Comparison of ENCODE assay signal across 8 cellular contexts in the genomic region with DNA sequence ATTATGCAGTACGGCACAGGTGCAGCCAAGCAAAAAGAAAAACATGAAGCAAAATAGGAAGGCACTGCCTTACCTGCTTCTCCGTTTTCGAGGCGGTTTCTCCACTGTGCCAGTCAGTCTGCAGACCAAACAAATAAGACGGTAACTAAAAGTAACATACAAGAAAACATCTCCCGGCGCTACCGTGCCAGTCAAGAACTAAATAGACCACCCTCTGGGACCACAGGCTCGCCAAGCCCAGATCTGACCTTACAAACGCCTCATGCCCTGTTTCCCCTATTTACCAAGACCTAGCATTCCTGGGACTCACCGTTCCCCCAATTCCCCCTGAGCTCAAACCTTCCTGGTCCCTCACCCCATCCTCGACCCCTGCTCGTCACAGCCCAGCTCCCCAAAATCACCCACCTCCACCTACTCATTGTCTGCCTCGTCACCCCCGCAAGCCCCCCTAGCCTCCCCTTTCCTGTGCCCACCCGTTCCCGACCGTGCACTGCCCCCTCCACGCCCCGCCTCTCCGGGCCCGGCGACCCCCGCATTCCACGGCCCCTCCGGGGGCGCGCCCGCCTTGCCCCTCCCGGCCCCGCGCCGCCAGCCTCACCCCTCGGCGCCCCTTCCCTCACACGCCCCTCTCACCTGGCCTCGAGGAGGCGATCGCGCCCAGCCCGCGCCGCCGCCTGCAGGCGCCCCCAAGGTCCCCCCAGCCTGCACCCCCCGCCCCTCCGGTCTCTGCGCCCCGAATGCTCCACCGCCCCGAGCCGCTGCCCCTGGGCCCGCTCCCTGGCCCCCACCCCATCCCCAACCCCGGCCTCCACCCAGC. TPM values are rescaled to one million over a fixed set of nuclear protein-coding genes. Genes with fewer than 3 reads are reported as not detected.
DNase-seq lines count a peak whose midpoint lies in the region; ATAC-seq and TF ChIP-seq lines count a peak whose summit lies in the region.

No MANE protein-coding gene starts in this region.

- H3K27me3 Mint-ChIP-seq in CD8-positive, alpha-beta memory T cell: no peaks in the 10 kb centered on the region
- H3K27me3 Mint-ChIP-seq in MCF 10A (ENCODE audit: insufficient read depth, unreplicated experiment): no peaks in the 10 kb centered on the region
- H3K27me3 Mint-ChIP-seq in memory B cell: no peaks in the 10 kb centered on the region
- H3K27me3 Mint-ChIP-seq in type B pancreatic cell: no peaks in the 10 kb centered on the region

- peaks cover 26 to 51% (median 39%) of the 10 kb centered on the region in 3 donors for H3K4me1 Mint-ChIP-seq in CD8-positive, alpha-beta memory T cell
- H3K4me1 Mint-ChIP-seq in MCF 10A (ENCODE audit: insufficient read depth, unreplicated experiment) (peaks cover 21% of the 10 kb centered on the region), memory B cell (peaks cover 19% of the 10 kb centered on the region), type B pancreatic cell (ENCODE audit: unreplicated experiment) (peaks cover 11% of the 10 kb centered on the region)

- no peaks in the 10 kb centered on the region for H3F3A ChIP-seq in OCI-LY1 (ENCODE audit: insufficient read depth, low read length)

- intact Hi-C loops in MCF 10A (cut with micrococcal nuclease): loop anchor here (1.0 to 5.0 kb wide), 4 partner anchors 201 to 372 kb away; partner anchors contain the start of genes GOLGA1 and NR6A1

- peak overlapping the region; percentile 97 for H3K4me2 ChIP-seq in OCI-LY1 (ENCODE audit: low read length)

- no peak overlapping the region for H3K27ac ChIP-seq in CD8-positive, alpha-beta memory T cell (ENCODE audit: low read depth, low read length)
- peak overlapping the region; percentile 78 for H3K27ac ChIP-seq in OCI-LY1 (ENCODE audit: low read depth, low read length, poor library complexity, severe bottlenecking)

- H3K36me3 Mint-ChIP-seq in CD8-positive, alpha-beta memory T cell: peaks cover 0 to 13% (median 1%) of the 10 kb centered on the region in 3 donors
- H3K36me3 Mint-ChIP-seq in MCF 10A (ENCODE audit: insufficient read depth, unreplicated experiment) (peaks cover 25% of the 10 kb centered on the region), memory B cell (peaks cover 8% of the 10 kb centered on the region), type B pancreatic cell (peaks cover 15% of the 10 kb centered on the region)

- peak overlapping the region; percentile 35 for H3K4me3 ChIP-seq in CD8-positive, alpha-beta memory T cell (ENCODE audit: low read length)
- peak overlapping the region; percentile 89 for H3K4me3 ChIP-seq in OCI-LY1 (ENCODE audit: low read depth, low read length, poor library complexity, severe bottlenecking)

- H2AFZ ChIP-seq in OCI-LY1 (ENCODE audit: low read length): no peak overlapping the region

- H3K36me3 ChIP-seq in CD8-positive, alpha-beta memory T cell (ENCODE audit: insufficient read depth, low read length): peaks cover 4% of the 10 kb centered on the region
- peaks cover 25% of the 10 kb centered on the region; the same call in 1 of the 2 replicates for H3K36me3 ChIP-seq in OCI-LY1 (ENCODE audit: insufficient read depth, low read length)

- TF ChIP-seq CTCF in OCI-LY1 (IDR thresholded peaks at IDR 0.05; ENCODE audit: low read length): no peak
- no peak for TF ChIP-seq CTCF in MCF 10A (IDR thresholded peaks at IDR 0.05; ENCODE audit: unreplicated experiment)
- no peak for TF ChIP-seq CTCF in type B pancreatic cell (conservative IDR thresholded peaks at IDR 0.05)

- ATAC-seq in GM21576 (IDR thresholded peaks at IDR 0.05; ENCODE audit: unreplicated experiment): peak; percentile 17
- ATAC-seq in memory B cell (ENCODE audit: low read depth): peak; percentile 4
- ATAC-seq in GM21529 (IDR thresholded peaks at IDR 0.05; ENCODE audit: unreplicated experiment): no peak
- no peak for ATAC-seq in GM21360 (IDR thresholded peaks at IDR 0.05; ENCODE audit: unreplicated experiment)

- H3K9me3 ChIP-seq in CD8-positive, alpha-beta memory T cell (ENCODE audit: low read length): no peaks in the 10 kb centered on the region
- no peaks in the 10 kb centered on the region for H3K9me3 ChIP-seq in OCI-LY1 (ENCODE audit: low read length)

- H3K4me1 ChIP-seq in CD8-positive, alpha-beta memory T cell (ENCODE audit: insufficient read depth, low read length): peaks cover 15% of the 10 kb centered on the region
- peaks cover 43% of the 10 kb centered on the region for H3K4me1 ChIP-seq in OCI-LY1 (ENCODE audit: insufficient read depth, low read length, severe bottlenecking)

- H4K20me1 ChIP-seq in OCI-LY1 (ENCODE audit: insufficient read depth, low read length): no peaks in the 10 kb centered on the region

- CTCF ChIA-PET in CD8-positive, alpha-beta memory T cell (lab: Charles Lee): interaction anchor here (0.6 to 3.1 kb wide), 5 partner anchors 9 to 306 kb away, joined by 3 to 21 read pairs (median 4); no protein-coding TSS in a partner anchor
- CTCF ChIA-PET in MCF 10A (lab: Yijun Ruan, JAX): interaction anchor here (0.5 to 1.5 kb wide), 11 partner anchors 11 to 1277 kb away, joined by 3 to 4 read pairs (median 3); no protein-coding TSS in a partner anchor

- H3K27me3 ChIP-seq in CD8-positive, alpha-beta memory T cell (ENCODE audit: insufficient read depth, low read length, poor library complexity, severe bottlenecking): no peaks in the 10 kb centered on the region
- no peaks in the 10 kb centered on the region for H3K27me3 ChIP-seq in OCI-LY1 (ENCODE audit: insufficient read depth, low read length)

- BruUV-seq in MCF 10A (replicated peaks; lab: Mats Ljungman, UMichigan): no TSS peak

- H3K4me3 Mint-ChIP-seq in CD8-positive, alpha-beta memory T cell: peak overlapping the region; percentile 89 to 99 (median 95)
- H3K4me3 Mint-ChIP-seq in MCF 10A (ENCODE audit: unreplicated experiment) (peak overlapping the region; percentile 95), memory B cell (peak overlapping the region; percentile 99), type B pancreatic cell (peak overlapping the region; percentile 97)

- peak overlapping the region; percentile 28 to 97 (median 92) for H3K27ac Mint-ChIP-seq in CD8-positive, alpha-beta memory T cell
- peak overlapping the region; percentile 85 for H3K27ac Mint-ChIP-seq in MCF 10A (ENCODE audit: low read depth, unreplicated experiment)
- peak overlapping the region; percentile 90 for H3K27ac Mint-ChIP-seq in memory B cell
- H3K27ac Mint-ChIP-seq in type B pancreatic cell: peak overlapping the region; percentile 82

- no peaks in the 10 kb centered on the region for H3K9me2 ChIP-seq in OCI-LY1 (ENCODE audit: low read depth, low read length)

- no peaks in the 10 kb centered on the region for H3K9me3 Mint-ChIP-seq in CD8-positive, alpha-beta memory T cell
- H3K9me3 Mint-ChIP-seq in MCF 10A (ENCODE audit: unreplicated experiment) (no peaks in the 10 kb centered on the region), memory B cell (no peaks in the 10 kb centered on the region), type B pancreatic cell (no peaks in the 10 kb centered on the region)

- peak in 2 of 5 donors; percentile 12 to 26 for DNase-seq in CD8-positive, alpha-beta memory T cell
- DNase-seq in MCF 10A (ENCODE audit: unreplicated experiment) (no peak), memory B cell (ENCODE audit: low spot score in 2 of 2) (peak; percentile 2 to 18), type B pancreatic cell (ENCODE audit: extremely low spot score, unreplicated experiment) (peak; percentile 70)

- peak overlapping the region; percentile 93 for H3K9ac ChIP-seq in OCI-LY1 (ENCODE audit: low read length)

- POLR2A ChIA-PET in CD8-positive, alpha-beta memory T cell (lab: Charles Lee): interaction anchor here (0.6 to 2.5 kb wide), 3 partner anchors 17 to 201 kb away, joined by 3 to 9 read pairs (median 3); partner anchors contain the start of gene GOLGA1
- POLR2A ChIA-PET in MCF 10A (lab: Yijun Ruan, JAX): interaction anchor here (0.6 to 2.1 kb wide), 18 partner anchors 12 to 371 kb away, joined by 3 to 9 read pairs (median 3); partner anchors contain the start of genes ARPC5L, NR6A1 and RPL35

- H3K79me2 ChIP-seq in OCI-LY1 (ENCODE audit: insufficient read depth, low read length): peaks cover 3% of the 10 kb centered on the region

RNA-seq across cellular contexts. Expression of gene SCAI, which starts 0.6 kb away (rescaled TPM):
- total RNA-seq in CD8-positive, alpha-beta memory T cell: 1 to 10 TPM; 8.3 to 8.5 TPM
- 0.72 TPM for polyA plus RNA-seq in CD8-positive, alpha-beta memory T cell
- total RNA-seq in MCF 10A (2022) (3.7 and 5.4 TPM in 2 replicates), type B pancreatic cell (ENCODE audit: low replicate concordance) (10.5 and 12.8 TPM in 2 replicates)

RNA-seq across cellular contexts. Expression of gene PPP6C, which starts 46.8 kb away (rescaled TPM):
- total RNA-seq in CD8-positive, alpha-beta memory T cell: 10 to 100 TPM; 48.9 to 50.5 TPM
- polyA plus RNA-seq in CD8-positive, alpha-beta memory T cell: 56.2 TPM
- total RNA-seq in MCF 10A (2022) (40.7 and 41.7 TPM in 2 replicates), type B pancreatic cell (ENCODE audit: low replicate concordance) (30.2 and 35.2 TPM in 2 replicates)

RNA-seq across cellular contexts. Expression of gene RABEPK, which starts 57.6 kb away (rescaled TPM):
- 10 to 100 TPM; 39.6 to 40.1 TPM for total RNA-seq in CD8-positive, alpha-beta memory T cell
- 32.6 TPM for polyA plus RNA-seq in CD8-positive, alpha-beta memory T cell
- total RNA-seq in MCF 10A (2022) (21.5 and 37.2 TPM in 2 replicates), type B pancreatic cell (ENCODE audit: low replicate concordance) (14.9 and 19.0 TPM in 2 replicates)

Comparison
In these comparisons a context has a peak if more than half of its experiments do, and no peak if none do; other contexts are left out.
1. ATAC-seq: peak in GM21576 (single experiment) and memory B cell (single experiment); none in GM21529 (single experiment) and GM21360 (single experiment).
2. Peak in every context shown above with its lines, with median percentiles within 50 percentile points of each other: H3K27ac Mint-ChIP-seq and H3K4me3 Mint-ChIP-seq.